In the genomic region with DNA sequence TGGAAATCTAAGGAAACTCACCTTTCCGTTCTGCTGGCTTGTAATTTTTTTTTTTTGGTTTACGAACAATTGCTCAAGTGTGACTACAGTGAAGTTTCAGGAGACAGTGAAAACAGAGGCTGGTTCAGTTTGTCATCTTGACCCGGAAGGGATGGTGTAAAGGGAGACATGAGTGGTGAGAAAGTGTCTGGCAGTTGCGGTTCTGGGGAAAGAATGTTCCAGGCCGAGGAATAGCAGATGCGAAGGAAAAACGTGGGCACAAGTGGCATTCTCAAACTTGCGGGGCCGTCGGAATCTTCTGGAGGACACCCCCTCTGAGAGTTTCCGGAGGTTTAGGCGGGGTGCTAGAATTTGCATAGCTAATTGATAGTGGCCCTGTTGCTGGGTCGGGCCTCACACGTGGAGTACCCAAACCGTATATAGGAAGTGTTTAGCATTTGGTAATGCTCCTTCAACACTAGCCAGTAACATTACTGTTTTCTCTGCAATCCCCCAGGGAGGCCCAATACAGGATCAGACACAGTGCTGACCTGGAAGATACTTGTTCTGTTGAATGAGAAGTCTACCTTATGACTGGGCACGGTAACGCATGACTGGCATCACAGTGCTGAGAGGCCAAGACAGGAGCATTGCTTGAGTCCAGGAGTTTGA, we compare ENCODE assay signal across 12 cellular contexts.
DNase-seq lines count a peak whose midpoint lies in the region; ATAC-seq and TF ChIP-seq lines count a peak whose summit lies in the region.
"Had no signal": no experiment of that assay in that cellular context is flagged by ENCODE, and none has a peak within 500 bp of the region (broad histone marks: within the 10 kb centered on the region; RNA-seq: fewer than 3 reads in every experiment).

No MANE protein-coding gene starts in this region.

- H3K9me3 ChIP-seq in tibial artery, result no peaks in the 10 kb centered on the region

- no peak for TF ChIP-seq CTCF in tibial artery (IDR thresholded peaks at IDR 0.05)

- intact Hi-C loops in tibial artery (cut with DNase I; ENCODE audit: low total_unique reads), result no loop called here

- H3K4me1 ChIP-seq in tibial artery, result peaks cover 5 to 17% (median 15%) of the 10 kb centered on the region in 4 donors

- in situ Hi-C loops in KBM-7 (cut with MboI; ENCODE audit: low pct_unique_long_range_greater_than_20kb, low sequenced_read_pairs), result no loop called here

- H3K27ac ChIP-seq in tibial artery, result no peak overlapping the region
- H3K27ac ChIP-seq: epithelial cell of prostate, SK-N-MC had no signal

- peaks cover 0 to 26% of the 10 kb centered on the region in 2 donors for H3K27me3 ChIP-seq in tibial artery

- ATAC-seq in GM18511 (IDR thresholded peaks at IDR 0.05; ENCODE audit: unreplicated experiment) (peak; percentile 57), GM21529 (IDR thresholded peaks at IDR 0.05; ENCODE audit: unreplicated experiment) (peak; percentile 45), HG03378 (IDR thresholded peaks at IDR 0.05; ENCODE audit: unreplicated experiment) (peak; percentile 51)

- no peaks in the 10 kb centered on the region for H3K36me3 ChIP-seq in tibial artery

- H3K4me3 ChIP-seq in tibial artery, result no peak overlapping the region
- H3K4me3 ChIP-seq: lung, SK-N-MC had no signal

- peak; percentile 61 for DNase-seq in kidney tubule cell (ENCODE audit: low spot score)
- DNase-seq in KBM-7, result no peak
- DNase-seq in tibial artery, result no peak
- no peak for DNase-seq in stimulated activated CD4-positive, alpha-beta T cell treated with anti-CD3 and anti-CD28 coated beads, Interleukin-4, amount 100 ng/mL, for 4 hours
- DNase-seq in activated naive CD4-positive, alpha-beta T cell treated with Interleukin-2 at 50 U/mL for 16 hours, result no peak
- DNase-seq: activated effector memory CD4-positive, alpha-beta T cell treated with anti-CD3 and anti-CD28 coated beads, Interleukin-2, amount 50 U/mL, for 16 hours had no signal
